18 cellular contexts compared by ENCODE assay signal in the genomic region with DNA sequence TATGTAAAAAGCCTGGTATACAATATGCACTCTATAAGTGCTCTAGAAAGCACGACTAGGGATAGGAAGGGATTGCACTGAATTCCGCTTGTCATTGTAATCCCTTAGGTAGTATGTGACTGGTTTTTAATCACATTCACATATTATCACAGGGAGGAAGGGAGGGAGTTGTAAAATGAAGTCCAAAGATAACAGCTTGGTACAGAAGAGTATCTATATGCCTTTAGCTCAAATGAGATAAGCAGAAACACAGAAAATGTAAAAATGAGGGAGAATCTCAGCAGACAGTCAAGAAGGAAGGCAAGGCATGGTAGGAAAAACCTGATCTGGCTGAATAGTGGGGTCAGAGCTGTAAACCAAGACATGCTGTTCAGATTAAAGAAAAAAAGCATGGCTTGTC.
"Had no signal": no experiment of that assay in that cellular context is flagged by ENCODE, and none has a peak within 500 bp of the region (broad histone marks: within the 10 kb centered on the region; RNA-seq: fewer than 3 reads in every experiment).

No MANE protein-coding gene starts in this region.

- ATAC-seq: body of pancreas, left colon, upper lobe of right lung had no signal

- H3K27me3 Mint-ChIP-seq: activated naive CD8-positive, alpha-beta T cell treated with anti-CD3 and anti-CD28 coated beads, Interleukin-2, amount 10 ng/mL, durations not matched to agents 7 days and 5 days; progenitor cell of endocrine pancreas had no signal

- H3K27ac Mint-ChIP-seq: activated naive CD8-positive, alpha-beta T cell treated with anti-CD3 and anti-CD28 coated beads, Interleukin-2, amount 10 ng/mL, durations not matched to agents 7 days and 5 days; progenitor cell of endocrine pancreas; T-helper 2 cell treated with Interferon-gamma antibody and Interleukin-4, amounts not matched to agents 5 μg/mL and 100 μg/mL, for 36 hours had no signal

- DNase-seq: activated CD4-positive, alpha-beta T cell treated with anti-CD3 and anti-CD28 coated beads, Interleukin-2, amount 50 U/mL, for 1 hour; activated CD4-positive, CD25-positive, alpha-beta regulatory T cell treated with anti-CD3 and anti-CD28 coated beads, Interleukin-2, amount 50 U/mL, for 72 hours; activated CD8-positive, alpha-beta memory T cell treated with anti-CD3 and anti-CD28 coated beads for 24 hours; activated gamma-delta T cell; activated naive CD8-positive, alpha-beta T cell treated with anti-CD3 and anti-CD28 coated beads, Interleukin-2, amount 10 ng/mL, durations not matched to agents 7 days and 5 days; amygdala; body of pancreas; central memory CD4-positive, alpha-beta T cell; colonic mucosa; hypothalamus; islet precursor cell; left colon; midbrain; stimulated activated naive CD4-positive, alpha-beta T cell; upper lobe of right lung had no signal

- H3K4me3 Mint-ChIP-seq: activated naive CD8-positive, alpha-beta T cell treated with anti-CD3 and anti-CD28 coated beads, Interleukin-2, amount 10 ng/mL, durations not matched to agents 7 days and 5 days; neural crest cell; T-helper 2 cell treated with Interferon-gamma antibody and Interleukin-4, amounts not matched to agents 5 μg/mL and 100 μg/mL, for 36 hours had no signal
